Comparison of ENCODE assay signal across 8 cellular contexts in genomic region chr17:39952665-39953470, GRCh38. TPM values are rescaled to one million over a fixed set of nuclear protein-coding genes. Genes with fewer than 3 reads are reported as not detected.
DNase-seq lines count a peak whose midpoint lies in the region; ATAC-seq and TF ChIP-seq lines count a peak whose summit lies in the region.

No MANE protein-coding gene starts in this region.

- H3K9me3 ChIP-seq in HUES6 (ENCODE audit: control insufficient read depth, insufficient read depth, low read depth, low read length) (no peaks in the 10 kb centered on the region), OCI-LY1 (ENCODE audit: low read length) (no peaks in the 10 kb centered on the region), esophagus (ENCODE audit: control insufficient read depth in 2 of 2, insufficient read depth in 1 of 2, low read depth in 1 of 2, low read length in 1 of 2) (no peaks in the 10 kb centered on the region), mucosa of rectum (ENCODE audit: control insufficient read depth in 2 of 2, low read length in 2 of 2) (no peaks in the 10 kb centered on the region)

- H3K9me2 ChIP-seq in OCI-LY1 (ENCODE audit: low read depth, low read length), result no peaks in the 10 kb centered on the region

- no peak for TF ChIP-seq CTCF in OCI-LY1 (IDR thresholded peaks at IDR 0.05; ENCODE audit: low read length)

- 1 to 2% methylated on average over 31 to 56 of the region's 56 CpGs for WGBS in esophagus, 2 donors

- H3K9ac ChIP-seq in HUES6 (ENCODE audit: low read length) (peak overlapping the region; percentile 35), OCI-LY1 (ENCODE audit: low read length) (peak overlapping the region; percentile 66; the same call in 1 of the 2 replicates), mucosa of rectum (ENCODE audit: low read depth in 1 of 2, low read length in 2 of 2) (peak overlapping the region; percentile 60 to 79)

- no peaks in the 10 kb centered on the region for H4K20me1 ChIP-seq in OCI-LY1 (ENCODE audit: insufficient read depth, low read length)

- ATAC-seq in GM21367 (IDR thresholded peaks at IDR 0.05; ENCODE audit: unreplicated experiment), result peak; percentile 66

- H3K27ac ChIP-seq in HUES6 (ENCODE audit: low read depth, low read length) (no peak overlapping the region), OCI-LY1 (ENCODE audit: low read depth, low read length, poor library complexity, severe bottlenecking) (peak overlapping the region; percentile 14), esophagus (ENCODE audit: low read depth in 2 of 2, low read length in 1 of 2) (peak overlapping the region; percentile 64 to 71), mucosa of rectum (ENCODE audit: low read depth in 2 of 2, low read length in 2 of 2) (peak overlapping the region; percentile 30 to 67)

- peak overlapping the region; percentile 70 for H3K4me3 ChIP-seq in HUES6 (ENCODE audit: low read depth, low read length)
- peak overlapping the region; percentile 63 for H3K4me3 ChIP-seq in OCI-LY1 (ENCODE audit: low read depth, low read length, poor library complexity, severe bottlenecking)
- H3K4me3 ChIP-seq in esophagus (ENCODE audit: low read depth in 1 of 2, low read length in 2 of 2), result peak overlapping the region; percentile 31 to 42
- peak overlapping the region; percentile 72 to 75 for H3K4me3 ChIP-seq in mucosa of rectum (ENCODE audit: low read length in 2 of 2)

- H3K36me3 ChIP-seq in HUES6 (ENCODE audit: control insufficient read depth, insufficient read depth, low read length) (no peaks in the 10 kb centered on the region), OCI-LY1 (ENCODE audit: insufficient read depth, low read length) (no peaks in the 10 kb centered on the region), esophagus (ENCODE audit: control insufficient read depth in 2 of 2, insufficient read depth in 2 of 2, low read length in 1 of 2) (no peaks in the 10 kb centered on the region), mucosa of rectum (ENCODE audit: control insufficient read depth in 2 of 2, insufficient read depth in 2 of 2, low read length in 2 of 2) (no peaks in the 10 kb centered on the region)

- DNase-seq in COR-L47 (lab: John Stamatoyannopoulos, UW) (peak; percentile 93), activated T-cell treated with anti-CD3 and anti-CD28 coated beads for 48 hours (ENCODE audit: low read depth) (peak; percentile 82)
- peak; percentile 86 for DNase-seq in stimulated activated CD8-positive, alpha-beta memory T cell treated with anti-CD3 and anti-CD28 coated beads, Interleukin-4, amount 100 ng/mL, for 24 hours (ENCODE audit: low read depth)

- H3F3A ChIP-seq in OCI-LY1 (ENCODE audit: insufficient read depth, low read length), result no peaks in the 10 kb centered on the region

- peaks cover 15% of the 10 kb centered on the region for H3K4me1 ChIP-seq in HUES6 (ENCODE audit: control insufficient read depth, insufficient read depth, low read length)
- peaks cover 25% of the 10 kb centered on the region for H3K4me1 ChIP-seq in OCI-LY1 (ENCODE audit: insufficient read depth, low read length, severe bottlenecking)
- peaks cover 0 to 7% of the 10 kb centered on the region in 2 donors for H3K4me1 ChIP-seq in esophagus (ENCODE audit: control insufficient read depth in 2 of 2, insufficient read depth in 2 of 2, low read length in 1 of 2)
- peaks cover 11 to 13% of the 10 kb centered on the region in 2 donors for H3K4me1 ChIP-seq in mucosa of rectum (ENCODE audit: control insufficient read depth in 2 of 2, insufficient read depth in 2 of 2, low read length in 2 of 2)

- H3K27me3 ChIP-seq in HUES6 (ENCODE audit: control insufficient read depth, insufficient read depth, low read length), result peaks cover 17% of the 10 kb centered on the region
- no peaks in the 10 kb centered on the region for H3K27me3 ChIP-seq in OCI-LY1 (ENCODE audit: insufficient read depth, low read length)
- H3K27me3 ChIP-seq in esophagus (ENCODE audit: control insufficient read depth in 1 of 2, insufficient read depth in 2 of 2, low read length in 2 of 2), result no peaks in the 10 kb centered on the region
- no peaks in the 10 kb centered on the region for H3K27me3 ChIP-seq in mucosa of rectum (ENCODE audit: control insufficient read depth in 2 of 2, insufficient read depth in 2 of 2, low read length in 2 of 2)

- H2AFZ ChIP-seq in OCI-LY1 (ENCODE audit: low read length), result no peak overlapping the region

- no peaks in the 10 kb centered on the region for H3K79me2 ChIP-seq in OCI-LY1 (ENCODE audit: insufficient read depth, low read length)

- peak overlapping the region; percentile 74 for H3K4me2 ChIP-seq in OCI-LY1 (ENCODE audit: low read length)

RNA-seq across cellular contexts. Expression of gene GSDMA, which starts 9.9 kb away (rescaled TPM):
- polyA plus RNA-seq in esophagus, result under 1 TPM; 0.59 to 0.98 TPM

RNA-seq across cellular contexts. Expression of gene LRRC3C, which starts 25.3 kb away (rescaled TPM):
- polyA plus RNA-seq in esophagus, result not detected

RNA-seq across cellular contexts. Expression of gene ORMDL3, which starts 25.5 kb away (rescaled TPM):
- 10 to 100 TPM; 21.8 to 23.0 TPM for polyA plus RNA-seq in esophagus

RNA-seq across cellular contexts. Expression of gene PSMD3, which starts 27.7 kb away (rescaled TPM):
- polyA plus RNA-seq in esophagus, result 10 to 100 TPM; 48.9 to 79.6 TPM

RNA-seq across cellular contexts. Expression of gene GSDMB, which starts 34.4 kb away (rescaled TPM):
- polyA plus RNA-seq in esophagus, result 1 to 10 TPM; 3.1 to 7.7 TPM
